8 cellular contexts compared by ENCODE assay signal in genomic region chr6:7146079-7146828, GRCh38. TPM values are rescaled to one million over a fixed set of nuclear protein-coding genes. Genes with fewer than 3 reads are reported as not detected.
DNase-seq lines count a peak whose midpoint lies in the region; ATAC-seq and TF ChIP-seq lines count a peak whose summit lies in the region.

No MANE protein-coding gene starts in this region.

- H3K9me3 Mint-ChIP-seq in CD4-positive, alpha-beta memory T cell = no peaks in the 10 kb centered on the region

- ATAC-seq in GM21390 (IDR thresholded peaks at IDR 0.05; ENCODE audit: unreplicated experiment) (peak; percentile 61), Right ventricle myocardium inferior (peak; percentile 60), psoas muscle (peak; percentile 58 to 74 (median 64))

- H3K27me3 ChIP-seq in CD4-positive, alpha-beta memory T cell (ENCODE audit: insufficient read depth, low read length) = no peaks in the 10 kb centered on the region
- H3K27me3 ChIP-seq in KMS-11 (ENCODE audit: insufficient read depth, low read depth) (no peaks in the 10 kb centered on the region), psoas muscle (ENCODE audit: insufficient read depth in 3 of 3, low read length in 2 of 3) (no peaks in the 10 kb centered on the region)

- no peaks in the 10 kb centered on the region for H3K9me3 ChIP-seq in CD4-positive, alpha-beta memory T cell (ENCODE audit: control insufficient read depth in 1 of 2, low read length in 2 of 2)
- H3K9me3 ChIP-seq in psoas muscle = no peaks in the 10 kb centered on the region

- intact Hi-C loops in CD4-positive, alpha-beta memory T cell (cut with micrococcal nuclease) = no loop called here
- intact Hi-C loops in Right ventricle myocardium inferior (cut with DNase I) (loop anchor here (10.0 kb wide), 1 partner anchor 411 kb away; no protein-coding TSS in a partner anchor), psoas muscle (cut with DNase I) (no loop called here)

- TF ChIP-seq CTCF in KMS-11 (conservative IDR thresholded peaks at IDR 0.05; ENCODE audit: low read depth, low read length) (no peak), psoas muscle (IDR thresholded peaks at IDR 0.05) (no peak)

- H3K9ac ChIP-seq in KMS-11 = no peak overlapping the region

- POLR2A ChIA-PET in CD4-positive, alpha-beta memory T cell (lab: Charles Lee; ENCODE audit: partially characterized antibody) = no interaction called here

- peak overlapping the region in 1 of 2 donors; percentile 1 for H3K4me3 ChIP-seq in CD4-positive, alpha-beta memory T cell (ENCODE audit: low read length in 2 of 2)
- no peak overlapping the region for H3K4me3 ChIP-seq in KMS-11 (IDR thresholded peaks at IDR 0.05; ENCODE audit: insufficient read depth, low read depth, low read length)
- H3K4me3 ChIP-seq in psoas muscle = peak overlapping the region; percentile 23

- H3K4me3 Mint-ChIP-seq in CD4-positive, alpha-beta memory T cell = peak overlapping the region in 7 of 8 donors; percentile 18 to 77 (median 58)

- no peaks in the 10 kb centered on the region for H4K20me1 ChIP-seq in KMS-11 (ENCODE audit: insufficient read depth)

- H3K79me2 ChIP-seq in KMS-11 (ENCODE audit: insufficient read depth, low read depth) = peaks cover 78% of the 10 kb centered on the region

- peaks cover 52% of the 10 kb centered on the region for H3K4me1 ChIP-seq in CD4-positive, alpha-beta memory T cell (ENCODE audit: insufficient read depth, low read length)
- peaks cover 77% of the 10 kb centered on the region for H3K4me1 ChIP-seq in KMS-11 (ENCODE audit: low read depth, poor library complexity, severe bottlenecking)
- peaks cover 68% of the 10 kb centered on the region for H3K4me1 ChIP-seq in psoas muscle

- no peak overlapping the region for H2AFZ ChIP-seq in KMS-11 (ENCODE audit: low read depth)

- CTCF ChIA-PET in CD4-positive, alpha-beta memory T cell (lab: Charles Lee; ENCODE audit: partially characterized antibody) = interaction anchor here (1.0 to 1.1 kb wide), 2 partner anchors 11 to 97 kb away, joined by 4 to 5 read pairs; no protein-coding TSS in a partner anchor

- WGBS in psoas muscle, 3 donors = 23 to 46% (median 31%) methylated on average over 13 of the region's 13 CpGs

- peak overlapping the region; percentile 90 for H3K4me2 ChIP-seq in KMS-11

- H3K36me3 ChIP-seq in CD4-positive, alpha-beta memory T cell (ENCODE audit: insufficient read depth, low read length) = no peaks in the 10 kb centered on the region
- H3K36me3 ChIP-seq in KMS-11 (ENCODE audit: insufficient read depth) = no peaks in the 10 kb centered on the region
- no peaks in the 10 kb centered on the region for H3K36me3 ChIP-seq in psoas muscle (ENCODE audit: insufficient read depth in 1 of 2, low read depth in 1 of 2)

- H3K4me1 Mint-ChIP-seq in CD4-positive, alpha-beta memory T cell = peaks cover 43 to 76% (median 54%) of the 10 kb centered on the region in 4 donors

- H3K27ac Mint-ChIP-seq in CD4-positive, alpha-beta memory T cell = peak overlapping the region in 5 of 7 donors; percentile 41 to 79 (median 53)

- H3K27ac ChIP-seq in CD4-positive, alpha-beta memory T cell (ENCODE audit: low read depth, low read length) = no peak overlapping the region
- no peak overlapping the region for H3K27ac ChIP-seq in KMS-11
- H3K27ac ChIP-seq in psoas muscle = peak overlapping the region; percentile 70

- no peaks in the 10 kb centered on the region for H3K27me3 Mint-ChIP-seq in CD4-positive, alpha-beta memory T cell

- H3K36me3 Mint-ChIP-seq in CD4-positive, alpha-beta memory T cell = no peaks in the 10 kb centered on the region

- no peak for DNase-seq in CD4-positive, alpha-beta memory T cell
- peak; percentile 50 for DNase-seq in activated CD8-positive, alpha-beta memory T cell treated with anti-CD3 and anti-CD28 coated beads, Interleukin-2, amount 50 U/mL, for 48 hours
- peak; percentile 66 for DNase-seq in Right ventricle myocardium inferior (ENCODE audit: missing footprints)
- DNase-seq in psoas muscle = peak; percentile 43 to 73
- DNase-seq in SK-N-DZ (ENCODE audit: low spot score) = no peak
- no peak for DNase-seq in SHP77 treated with DMSO at 0.1 percent for 48 hours (lab: John Stamatoyannopoulos, UW)

RNA-seq across cellular contexts. Expression of gene RREB1, which starts 38.5 kb away (rescaled TPM):
- 10 to 100 TPM; 43.0 to 43.4 TPM for total RNA-seq in CD4-positive, alpha-beta memory T cell
- 1 to 10 TPM in 1 of 2 donors, under 1 TPM in 1; 0.50 to 7.4 TPM for polyA plus RNA-seq in CD4-positive, alpha-beta memory T cell
- total RNA-seq in Right ventricle myocardium inferior = 34.2 TPM
- 10 to 100 TPM; 32.7 to 49.4 (median 39.6) TPM for total RNA-seq in psoas muscle
- polyA plus RNA-seq in psoas muscle = 10 to 100 TPM in 1 of 3 donors, 1 to 10 TPM in 2; 4.6 to 15.1 (median 8.9) TPM
- polyA plus RNA-seq in SK-N-DZ (2014; cell fraction: cytosol; rRNA removed) = 0.13 TPM in 1 of 2 replicates, not detected in the other
- polyA plus RNA-seq in SK-N-DZ (2014; cell fraction: nucleus; rRNA removed) = not detected in 2 replicates

Comparison
In these comparisons a context has a peak if more than half of its experiments do, and no peak if none do; other contexts are left out.
1. DNase-seq: peak in activated CD8-positive, alpha-beta memory T cell treated with anti-CD3 and anti-CD28 coated beads, Interleukin-2, amount 50 U/mL, for 48 hours (single experiment), Right ventricle myocardium inferior (single experiment) and psoas muscle (2 of 2); none in CD4-positive, alpha-beta memory T cell (0 of 5), SK-N-DZ (single experiment) and SHP77 treated with DMSO at 0.1 percent for 48 hours (single experiment).
2. Peak in every context shown above with its lines, with median percentiles within 50 percentile points of each other: ATAC-seq.